In genomic region chr1:76547916-76548315, GRCh38 we compare ENCODE assay signal across 17 cellular contexts.
DNase-seq lines count a peak whose midpoint lies in the region; ATAC-seq, FAIRE-seq and TF ChIP-seq lines count a peak whose summit lies in the region.
"Had no signal": no experiment of that assay in that cellular context is flagged by ENCODE, and none has a peak within 500 bp of the region (broad histone marks: within the 10 kb centered on the region; RNA-seq: fewer than 3 reads in every experiment).

No MANE protein-coding gene starts in this region.

- no peak overlapping the region for H4K5ac ChIP-seq in H1 (ENCODE audit: insufficient read length, low read depth, low read length)

- no peak overlapping the region for H3K23ac ChIP-seq in H1 (ENCODE audit: insufficient read length)

- no peaks in the 10 kb centered on the region for H4K20me1 ChIP-seq in H1 (replicated peaks in 1 of 2; ENCODE audit: control insufficient read depth in 1 of 2, insufficient read depth in 2 of 2, low read length in 2 of 2)

- no peak overlapping the region for H2BK15ac ChIP-seq in H1 (ENCODE audit: low read length)

- no peak for FAIRE-seq in H1 (lab: Jason Lieb, UNC)
- FAIRE-seq: GM12878 had no signal

- no peak overlapping the region for H3K4me2 ChIP-seq in H1 (ENCODE audit: insufficient read depth in 1 of 2, low read depth in 2 of 2, low read length in 2 of 2)

- no peak overlapping the region for H2BK120ac ChIP-seq in H1 (replicated peaks; ENCODE audit: low read depth, low read length)

- no peak overlapping the region for H4K8ac ChIP-seq in H1 (ENCODE audit: extremely low read depth, insufficient read depth, low read length)

- H3K36me3 ChIP-seq in H1 (ENCODE audit: control insufficient read depth in 2 of 4, insufficient read depth in 4 of 4, low read length in 3 of 4) (no peaks in the 10 kb centered on the region), mucosa of descending colon (ENCODE audit: low read depth) (no peaks in the 10 kb centered on the region), aorta (ENCODE audit: control insufficient read depth in 1 of 2, insufficient read depth in 2 of 2, low read length in 1 of 2) (no peaks in the 10 kb centered on the region)

- TF ChIP-seq EP300 in H1 (IDR thresholded peaks at IDR 0.05; ENCODE audit: borderline replicate concordance in 1 of 2, low read depth in 2 of 2, low read length in 2 of 2) = no peak

- peak in 1 of 3 experiments; percentile 33; a peak in 2 of 4 replicates for TF ChIP-seq CTCF in H1 (IDR thresholded peaks at IDR 0.05; ENCODE audit: control extremely low read depth in 1 of 3, insufficient read depth in 1 of 3, low read depth in 1 of 3, low read length in 3 of 3)
- peak; percentile 11 for TF ChIP-seq CTCF in mucosa of descending colon (IDR thresholded peaks at IDR 0.05)

- no peak overlapping the region for H3K14ac ChIP-seq in H1 (ENCODE audit: insufficient read length)

- no peak for TF ChIP-seq POLR2A in H1 (IDR thresholded peaks at IDR 0.05; ENCODE audit: control extremely low read depth in 1 of 2, low read depth in 2 of 2, low read length in 2 of 2)

- H2AFZ ChIP-seq in H1 (ENCODE audit: low read length) = no peak overlapping the region

- POLR2A ChIA-PET in H1 (lab: Charles Lee; ENCODE audit: partially characterized antibody) = interaction anchor here (0.6 kb wide), 1 partner anchor 17 kb away, joined by 4 read pairs; no protein-coding TSS in a partner anchor

- H2AK5ac ChIP-seq in H1 (ENCODE audit: low read depth, low read length) = no peak overlapping the region

- DNase-seq in DMS53 (lab: John Stamatoyannopoulos, UW) = peak; percentile 37
- peak; percentile 28 for DNase-seq in NCI-H146 (lab: John Stamatoyannopoulos, UW)
- peak in 1 of 2 experiments; percentile 7 for DNase-seq in H1 (ENCODE audit: low read depth in 1 of 2, low spot score in 2 of 2)
- DNase-seq in mucosa of descending colon = peak in 1 of 3 donors; percentile 51
- no peak for DNase-seq in GM19238 (ENCODE audit: insufficient read length, low spot score)
- no peak for DNase-seq in aorta
- DNase-seq in effector CD8-positive, alpha-beta T cell (lab: John Stamatoyannopoulos, UW) = no peak
- DNase-seq in inferior parietal cortex (ENCODE audit: extremely low spot score) = no peak
- DNase-seq: activated CD8-positive, alpha-beta memory T cell treated with anti-CD3 and anti-CD28 coated beads, Interleukin-2, amount 10 ng/mL, durations not matched to agents 7 days and 5 days; activated naive CD8-positive, alpha-beta T cell treated with anti-CD3 and anti-CD28 coated beads, Interleukin-2, amount 50 U/mL, for 24 hours; GF-D8; islet precursor cell; NCI-H1417 treated with DMSO at 0.1 percent for 48 hours; substantia nigra had no signal

- H3K4me1 ChIP-seq in H1 (replicated peaks in 1 of 4; ENCODE audit: control insufficient read depth in 3 of 4, insufficient read depth in 4 of 4, low read length in 3 of 4) = peaks cover 0 to 4% (median 1%) of the 10 kb centered on the region in 4 experiments; a peak in 2 of 7 replicates
- peaks cover 22% of the 10 kb centered on the region for H3K4me1 ChIP-seq in mucosa of descending colon (ENCODE audit: low read depth)
- H3K4me1 ChIP-seq in aorta (ENCODE audit: control insufficient read depth in 1 of 2, insufficient read depth in 2 of 2, low read length in 2 of 2) = no peaks in the 10 kb centered on the region

- no peak overlapping the region for H2BK5ac ChIP-seq in H1 (ENCODE audit: low read depth, low read length)

- no peaks in the 10 kb centered on the region for H3K79me2 ChIP-seq in H1 (ENCODE audit: control insufficient read depth in 1 of 2, insufficient read depth in 2 of 2, low read length in 2 of 2)

- CTCF ChIA-PET in H1 (lab: Charles Lee; ENCODE audit: partially characterized antibody) = interaction anchor here (0.6 to 1.4 kb wide), 12 partner anchors 16 to 764 kb away, joined by 3 to 8 read pairs (median 3); no protein-coding TSS in a partner anchor

- H3K4ac ChIP-seq in H1 (replicated peaks; ENCODE audit: insufficient read length, low read depth, low read length) = no peak overlapping the region

- H3K23me2 ChIP-seq in H1 (ENCODE audit: low read depth, low read length) = no peaks in the 10 kb centered on the region

- H3K9me3 ChIP-seq in H1 (ENCODE audit: insufficient read depth in 2 of 2, low read depth in 1 of 2, low read length in 1 of 2) (no peaks in the 10 kb centered on the region), mucosa of descending colon (no peaks in the 10 kb centered on the region), aorta (ENCODE audit: control insufficient read depth, low read length) (no peaks in the 10 kb centered on the region)

- peak; percentile 97 for ATAC-seq in mucosa of descending colon
- no peak for ATAC-seq in aorta (ENCODE audit: low FRiP score)
- ATAC-seq: activated CD4-positive, CD25-positive, alpha-beta regulatory T cell treated with anti-CD3 and anti-CD28 coated beads, Interleukin-2, amount 50 U/mL, for 24 hours; activated CD8-positive, alpha-beta memory T cell treated with anti-CD3 and anti-CD28 coated beads, Interleukin-2, amount 10 ng/mL, durations not matched to agents 7 days and 5 days; activated naive CD8-positive, alpha-beta T cell treated with anti-CD3 and anti-CD28 coated beads, Interleukin-2, amount 50 U/mL, for 24 hours; GM12878; natural killer cell treated with Interleukin-12 subunit alpha and Interleukin-12 subunit beta and Interleukin-15 and Interleukin-18, amount 100 ng/mL, for 72 hours had no signal

- TF ChIP-seq RAD21 in H1 (IDR thresholded peaks at IDR 0.05 in 1 of 2, conservative IDR thresholded peaks at IDR 0.05 in 1 of 2; ENCODE audit: low read depth in 2 of 2, low read length in 2 of 2) = peak; percentile 47 to 53

- no peak overlapping the region for H3K9ac ChIP-seq in H1 (replicated peaks in 1 of 4; ENCODE audit: extremely low read depth in 1 of 4, low read depth in 3 of 4, low read length in 3 of 4)

- H3K27me3 ChIP-seq in H1 (replicated peaks in 1 of 4; ENCODE audit: control insufficient read depth in 3 of 4, extremely low read depth in 1 of 4, insufficient read depth in 3 of 4, low read length in 3 of 4) (no peaks in the 10 kb centered on the region), aorta (ENCODE audit: control insufficient read depth in 1 of 2, insufficient read depth in 2 of 2, low read length in 1 of 2) (no peaks in the 10 kb centered on the region)

- H3K18ac ChIP-seq in H1 (ENCODE audit: extremely low read depth, low read length) = no peak overlapping the region

- H3K56ac ChIP-seq in H1 (replicated peaks; ENCODE audit: insufficient read length, low read depth, low read length) = no peak overlapping the region

- H3K4me3 ChIP-seq in H1 (ENCODE audit: extremely low read depth in 1 of 4, insufficient read depth in 2 of 4, low read depth in 3 of 4, low read length in 4 of 4) (no peak overlapping the region), mucosa of descending colon (no peak overlapping the region), aorta (ENCODE audit: low read length in 2 of 2) (no peak overlapping the region)
- H3K4me3 ChIP-seq: GM12878 had no signal

- H3K27ac ChIP-seq in H1 (ENCODE audit: low read depth, low read length) (no peak overlapping the region), aorta (ENCODE audit: low read depth in 1 of 2, low read length in 2 of 2) (no peak overlapping the region)

- H2BK12ac ChIP-seq in H1 (ENCODE audit: low read depth, low read length) = no peak overlapping the region

- no peak overlapping the region for H4K91ac ChIP-seq in H1 (replicated peaks; ENCODE audit: insufficient read length, low read length)

- intact Hi-C loops in mucosa of descending colon (cut with DNase I, micrococcal nuclease) = no loop called here
- intact Hi-C loops in aorta (cut with DNase I) = no loop called here

- no peaks in the 10 kb centered on the region for H3K79me1 ChIP-seq in H1 (ENCODE audit: low read depth, low read length)

- H2BK20ac ChIP-seq in H1 (ENCODE audit: low read length) = no peak overlapping the region

TF ChIP-seq in H1, 55 proteins besides CTCF, POLR2A, EP300 and RAD21:
- no peak for TF ChIP-seq ASH2L (IDR thresholded peaks at IDR 0.05; ENCODE audit: low read length)
- TF ChIP-seq, protein P1, sequence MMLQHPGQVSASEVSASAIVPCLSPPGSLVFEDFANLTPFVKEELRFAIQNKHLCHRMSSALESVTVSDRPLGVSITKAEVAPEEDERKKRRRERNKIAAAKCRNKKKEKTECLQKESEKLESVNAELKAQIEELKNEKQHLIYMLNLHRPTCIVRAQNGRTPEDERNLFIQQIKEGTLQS (IDR thresholded peaks at IDR 0.05; ENCODE audit: insufficient read depth, low read depth, low read length) = no peak
- TF ChIP-seq SAP30 (IDR thresholded peaks at IDR 0.05; ENCODE audit: insufficient read depth, insufficient replicate concordance, low read length) = no peak
- no peak for TF ChIP-seq KDM5A (IDR thresholded peaks at IDR 0.05; ENCODE audit: low read length)
- no peak for TF ChIP-seq BRCA1 (IDR thresholded peaks at IDR 0.05; ENCODE audit: low read depth, low read length)
- no peak for TF ChIP-seq SUZ12 (IDR thresholded peaks at IDR 0.05; ENCODE audit: low read length)
- TF ChIP-seq RFX5 (IDR thresholded peaks at IDR 0.05; ENCODE audit: borderline replicate concordance, low read depth, low read length) = no peak
- TF ChIP-seq JUND (IDR thresholded peaks at IDR 0.05; ENCODE audit: low read length) = no peak
- no peak for TF ChIP-seq SIX5 (IDR thresholded peaks at IDR 0.05; ENCODE audit: low read depth, low read length)
- TF ChIP-seq NRF1 (IDR thresholded peaks at IDR 0.05; ENCODE audit: low read depth, low read length) = no peak
- TF ChIP-seq MAFK (IDR thresholded peaks at IDR 0.05; ENCODE audit: low read depth, low read length) = no peak
- TF ChIP-seq SIN3A (conservative IDR thresholded peaks at IDR 0.05 in 1 of 2, IDR thresholded peaks at IDR 0.05 in 1 of 2; ENCODE audit: low read depth in 1 of 2, low read length in 2 of 2) = no peak
- no peak for TF ChIP-seq TAF1 (IDR thresholded peaks at IDR 0.05; ENCODE audit: low read depth, low read length)
- no peak for TF ChIP-seq CHD2 (IDR thresholded peaks at IDR 0.05; ENCODE audit: low read length)
- TF ChIP-seq KDM1A (IDR thresholded peaks at IDR 0.05; ENCODE audit: borderline replicate concordance, low read length) = no peak

Comparison
In these comparisons a context has a peak if more than half of its experiments do, and no peak if none do; other contexts are left out.
1. DNase-seq: peak in DMS53 (single experiment) and NCI-H146 (single experiment); none in GM19238 (single experiment), aorta (0 of 2), effector CD8-positive, alpha-beta T cell (single experiment) and inferior parietal cortex (single experiment).